ENCODE assay signal across 27 cellular contexts in the genomic region with DNA sequence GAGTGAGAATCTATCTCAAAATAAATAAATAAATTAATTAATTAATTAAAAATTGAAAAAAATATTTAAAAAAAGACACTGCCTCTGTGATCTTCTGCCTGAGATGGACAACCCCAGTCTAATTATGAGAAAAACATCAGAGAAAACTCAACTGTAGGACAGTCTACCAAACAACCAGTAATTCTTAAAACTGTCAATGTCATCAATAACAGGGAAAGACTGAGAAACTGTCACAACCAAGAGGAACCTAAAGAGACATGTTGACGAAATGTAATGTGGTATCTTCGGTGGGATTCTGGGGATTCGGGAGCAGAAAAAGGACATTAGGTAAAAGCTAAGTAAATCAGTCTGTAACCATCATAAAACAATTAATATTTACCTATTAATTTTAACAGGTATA.
"Had no signal": no experiment of that assay in that cellular context is flagged by ENCODE, and none has a peak within 500 bp of the region (broad histone marks: within the 10 kb centered on the region; RNA-seq: fewer than 3 reads in every experiment).

No MANE protein-coding gene starts in this region.

- H3K27me3 ChIP-seq: stomach, suprapubic skin, testis, thyroid gland, tibial artery, tibial nerve, transverse colon, upper lobe of left lung, upper lobe of right lung, uterus, vagina had no signal

- ATAC-seq: stimulated activated effector memory CD8-positive, alpha-beta T cell treated with anti-CD3 and anti-CD28 coated beads, Interleukin-12 subunit alpha, Interleukin-12 subunit beta, amount 100 ng/mL, for 72 hours; stimulated activated memory B cell treated with anti-CD40 and anti-IgM and Interleukin-4, amounts not matched to agents 10 μg/mL and 1 μg/mL and 100 μg/mL, for 72 hours; stimulated activated naive B cell treated with anti-CD40 and anti-IgM and Interleukin-4, amounts not matched to agents 10 μg/mL and 1 μg/mL and 100 μg/mL, for 72 hours; stimulated activated naive CD8-positive, alpha-beta T cell treated with anti-CD3 and anti-CD28 coated beads, Interleukin-15, amount 100 ng/mL, for 72 hours; stimulated activated naive CD8-positive, alpha-beta T cell treated with anti-CD3 and anti-CD28 coated beads, Interleukin-15, Interleukin-2, amounts not matched to agents 100 U/mL and 50 U/mL, for 24 hours; upper lobe of right lung had no signal

- H3K4me1 ChIP-seq: suprapubic skin, testis, thyroid gland, tibial nerve, transverse colon, upper lobe of right lung, uterus, vagina had no signal

- H3K36me3 ChIP-seq: stomach, suprapubic skin, thoracic aorta, thyroid gland, tibial artery, tibial nerve, transverse colon, upper lobe of left lung, upper lobe of right lung, uterus, vagina had no signal

- H3K4me3 ChIP-seq: stomach, suprapubic skin, testis, thoracic aorta, thyroid gland, tibial artery, tibial nerve, transverse colon, upper lobe of left lung, upper lobe of right lung, uterus, vagina had no signal

- FAIRE-seq: urothelium cell line had no signal

- H3K9me3 ChIP-seq: stomach, suprapubic skin, testis, thoracic aorta, thyroid gland, tibial artery, transverse colon, upper lobe of left lung, upper lobe of right lung, vagina had no signal

- H3K27ac ChIP-seq: stomach, suprapubic skin, testis, thyroid gland, tibial artery, tibial nerve, transverse colon, upper lobe of left lung, upper lobe of right lung, uterus, vagina had no signal

- DNase-seq: stimulated activated CD4-positive, alpha-beta T cell treated with anti-CD3 and anti-CD28 coated beads, Interleukin-2, amount 100 ng/mL, for 48 hours; stimulated activated CD4-positive, alpha-beta T cell treated with anti-CD3 and anti-CD28 coated beads, Interleukin-4, amount 100 ng/mL, for 1 hour; stimulated activated CD4-positive, alpha-beta T cell treated with anti-CD3 and anti-CD28 coated beads, Interleukin-4, amount 100 ng/mL, for 24 hours; stimulated activated CD4-positive, alpha-beta T cell treated with anti-CD3 and anti-CD28 coated beads, Interleukin-4, amount 100 ng/mL, for 4 hours; stimulated activated CD8-positive, alpha-beta memory T cell treated with anti-CD3 and anti-CD28 coated beads, Interleukin-4, amount 100 ng/mL, for 48 hours; stimulated activated naive B cell treated with anti-CD40 and anti-IgM and Interleukin-4, amounts not matched to agents 10 μg/mL and 1 μg/mL and 100 μg/mL, for 72 hours; stimulated activated naive CD4-positive, alpha-beta T cell; stimulated activated naive CD4-positive, alpha-beta T cell treated with Interleukin-2 at 50 U/mL for 16 hours; stimulated activated naive CD8-positive, alpha-beta T cell treated with anti-CD3 and anti-CD28 coated beads, Interleukin-15, amount 100 ng/mL, for 72 hours; stimulated activated naive CD8-positive, alpha-beta T cell treated with anti-CD3 and anti-CD28 coated beads, Interleukin-15, Interleukin-2, amounts not matched to agents 100 U/mL and 50 U/mL, for 24 hours; stomach; substantia nigra; testis; thyroid gland; tibial artery; transverse colon; trophoblast cell; upper lobe of left lung; upper lobe of right lung; uterus had no signal
